9 cellular contexts compared by ENCODE assay signal in genomic region chr1:109501644-109502367, GRCh38. TPM values are rescaled to one million over a fixed set of nuclear protein-coding genes. Genes with fewer than 3 reads are reported as not detected.
DNase-seq lines count a peak whose midpoint lies in the region; ATAC-seq and TF ChIP-seq lines count a peak whose summit lies in the region.
"Had no signal": no experiment of that assay in that cellular context is flagged by ENCODE, and none has a peak within 500 bp of the region (broad histone marks: within the 10 kb centered on the region; RNA-seq: fewer than 3 reads in every experiment).

No MANE protein-coding gene starts in this region.

- no peak overlapping the region for H3K9ac ChIP-seq in mesenchymal stem cell (ENCODE audit: low read length)
- no peak overlapping the region for H3K9ac ChIP-seq in mammary epithelial cell (ENCODE audit: insufficient read depth, low read length)

- H3K9me3 ChIP-seq in mesenchymal stem cell (ENCODE audit: control insufficient read depth, low read length) (no peaks in the 10 kb centered on the region), mammary epithelial cell (replicated peaks; ENCODE audit: insufficient read depth, low read length) (no peaks in the 10 kb centered on the region)

- intact Hi-C loops in mammary epithelial cell (cut with micrococcal nuclease): no loop called here

- H3K4me2 ChIP-seq in mesenchymal stem cell (ENCODE audit: low read length, poor library complexity, severe bottlenecking) (no peak overlapping the region), mammary epithelial cell (ENCODE audit: insufficient read depth, low read depth, low read length) (no peak overlapping the region)

- H3K27ac Mint-ChIP-seq in activated naive CD4-positive, alpha-beta T cell treated with anti-CD3 and anti-CD28 coated beads, Interleukin-2, amount 50 U/mL, for 24 hours: no peak overlapping the region
- peak overlapping the region; percentile 88 for H3K27ac Mint-ChIP-seq in activated CD8-positive, alpha-beta T cell treated with anti-CD3 and anti-CD28 coated beads, Interleukin-2, amount 10 ng/mL, durations not matched to agents 7 days and 5 days

- BruUV-seq in mammary epithelial cell (replicated peaks; lab: Mats Ljungman, UMichigan): no TSS peak

- no peaks in the 10 kb centered on the region for H3K9me3 Mint-ChIP-seq in activated naive CD4-positive, alpha-beta T cell treated with anti-CD3 and anti-CD28 coated beads, Interleukin-2, amount 50 U/mL, for 24 hours
- no peaks in the 10 kb centered on the region for H3K9me3 Mint-ChIP-seq in activated CD8-positive, alpha-beta T cell treated with anti-CD3 and anti-CD28 coated beads, Interleukin-2, amount 10 ng/mL, durations not matched to agents 7 days and 5 days (ENCODE audit: insufficient read depth)

- peaks cover 7% of the 10 kb centered on the region for H3K79me2 ChIP-seq in mammary epithelial cell (ENCODE audit: insufficient read depth, low read length)

- no peak overlapping the region for H3K4ac ChIP-seq in mesenchymal stem cell (ENCODE audit: low read depth in 1 of 2, low read length in 2 of 2)

- peaks cover 0 to 4% of the 10 kb centered on the region in 2 experiments for H3K27me3 ChIP-seq in mesenchymal stem cell (ENCODE audit: control insufficient read depth in 1 of 2, insufficient read depth in 1 of 2, low read length in 2 of 2)
- no peaks in the 10 kb centered on the region for H3K27me3 ChIP-seq in mammary epithelial cell (ENCODE audit: insufficient read depth, low read length)

- H3K4me3 ChIP-seq in mesenchymal stem cell (ENCODE audit: insufficient read depth in 1 of 2, low read depth in 1 of 2, low read length in 2 of 2) (no peak overlapping the region), mammary epithelial cell (replicated peaks in 1 of 3; ENCODE audit: insufficient read depth in 1 of 3, low read depth in 2 of 3, low read length in 3 of 3) (no peak overlapping the region)

- DNase-seq in activated naive CD4-positive, alpha-beta T cell treated with anti-CD3 and anti-CD28 coated beads, Interleukin-2, amount 50 U/mL, for 16 hours: no peak
- peak; percentile 49 for DNase-seq in activated CD8-positive, alpha-beta T cell treated with anti-CD3 and anti-CD28 coated beads, Interleukin-2, amount 10 ng/mL, durations not matched to agents 7 days and 5 days
- no peak for DNase-seq in mesenchymal stem cell
- DNase-seq in NCI-H187 (lab: John Stamatoyannopoulos, UW): no peak
- no peak for DNase-seq in NCI-H1092 treated with DMSO at 0.1 percent for 48 hours (lab: John Stamatoyannopoulos, UW)
- DNase-seq in mammary epithelial cell: no peak

- no peaks in the 10 kb centered on the region for H4K20me1 ChIP-seq in mammary epithelial cell (ENCODE audit: insufficient read depth, low read length)

- H2AK5ac ChIP-seq in mesenchymal stem cell (ENCODE audit: low read length, severe bottlenecking): peak overlapping the region; percentile 59

- H3K4me3 Mint-ChIP-seq in activated naive CD4-positive, alpha-beta T cell treated with anti-CD3 and anti-CD28 coated beads, Interleukin-2, amount 50 U/mL, for 24 hours: peak overlapping the region; percentile 80
- peak overlapping the region; percentile 74 for H3K4me3 Mint-ChIP-seq in activated CD8-positive, alpha-beta T cell treated with anti-CD3 and anti-CD28 coated beads, Interleukin-2, amount 10 ng/mL, durations not matched to agents 7 days and 5 days

- H3K27me3 Mint-ChIP-seq in activated naive CD4-positive, alpha-beta T cell treated with anti-CD3 and anti-CD28 coated beads, Interleukin-2, amount 50 U/mL, for 24 hours: no peaks in the 10 kb centered on the region
- no peaks in the 10 kb centered on the region for H3K27me3 Mint-ChIP-seq in activated CD8-positive, alpha-beta T cell treated with anti-CD3 and anti-CD28 coated beads, Interleukin-2, amount 10 ng/mL, durations not matched to agents 7 days and 5 days (ENCODE audit: low read depth)

- no peak for TF ChIP-seq CTCF in mammary epithelial cell (conservative IDR thresholded peaks at IDR 0.05 in 1 of 2, IDR thresholded peaks at IDR 0.05 in 1 of 2; ENCODE audit: extremely low read depth in 1 of 2, insufficient read depth in 1 of 2, low read depth in 1 of 2, low read length in 2 of 2)

- H4K91ac ChIP-seq in mesenchymal stem cell (ENCODE audit: low read length): no peak overlapping the region

- peak; percentile 29 for ATAC-seq in activated CD8-positive, alpha-beta T cell treated with anti-CD3 and anti-CD28 coated beads, Interleukin-2, amount 10 ng/mL, durations not matched to agents 7 days and 5 days
- ATAC-seq in HG03571 (IDR thresholded peaks at IDR 0.05; ENCODE audit: unreplicated experiment): no peak
- ATAC-seq: esophagus mucosa had no signal

- H2AFZ ChIP-seq in mesenchymal stem cell (ENCODE audit: low read depth, low read length) (no peak overlapping the region), mammary epithelial cell (ENCODE audit: low read depth, low read length) (no peak overlapping the region)

- peaks cover 16% of the 10 kb centered on the region for H3K79me1 ChIP-seq in mesenchymal stem cell (replicated peaks; ENCODE audit: low read length, poor library complexity, severe bottlenecking)

- H3K36me3 ChIP-seq in mesenchymal stem cell (ENCODE audit: control insufficient read depth in 1 of 2, insufficient read depth in 2 of 2, low read depth in 1 of 2, low read length in 2 of 2) (peaks cover 14 to 30% of the 10 kb centered on the region in 2 experiments), mammary epithelial cell (ENCODE audit: insufficient read depth, low read length) (peaks cover 6% of the 10 kb centered on the region)

- no peak overlapping the region for H2BK120ac ChIP-seq in mesenchymal stem cell (ENCODE audit: low read depth, low read length)

- H4K8ac ChIP-seq in mesenchymal stem cell (ENCODE audit: low read length): no peak overlapping the region

- WGBS in mesenchymal stem cell: 78% methylated on average over 5 of the region's 5 CpGs
- WGBS in mammary epithelial cell (ENCODE audit: low coverage, missing lambda C conversion rate): 58% methylated on average over 5 of the region's 5 CpGs

- H3K14ac ChIP-seq in mesenchymal stem cell (ENCODE audit: low read length in 2 of 2): no peak overlapping the region

- H3K18ac ChIP-seq in mesenchymal stem cell (ENCODE audit: low read depth in 1 of 2, low read length in 2 of 2): no peak overlapping the region

- no peak overlapping the region for H2BK5ac ChIP-seq in mesenchymal stem cell (ENCODE audit: low read depth, low read length, poor library complexity, severe bottlenecking)

- H3K23ac ChIP-seq in mesenchymal stem cell (ENCODE audit: low read length in 2 of 2): no peak overlapping the region

- H3K4me1 ChIP-seq in mesenchymal stem cell (ENCODE audit: control insufficient read depth, insufficient read depth, low read depth, low read length) (peaks cover 26% of the 10 kb centered on the region), mammary epithelial cell (ENCODE audit: insufficient read depth, low read length) (peaks cover 4% of the 10 kb centered on the region)

- H3K27ac ChIP-seq in mesenchymal stem cell (ENCODE audit: low read length, poor library complexity, severe bottlenecking) (peak overlapping the region; percentile 43), mammary epithelial cell (ENCODE audit: insufficient read depth, low read depth, low read length) (no peak overlapping the region)

- peaks cover 90% of the 10 kb centered on the region for H3K4me1 Mint-ChIP-seq in activated naive CD4-positive, alpha-beta T cell treated with anti-CD3 and anti-CD28 coated beads, Interleukin-2, amount 50 U/mL, for 24 hours
- peaks cover 78% of the 10 kb centered on the region for H3K4me1 Mint-ChIP-seq in activated CD8-positive, alpha-beta T cell treated with anti-CD3 and anti-CD28 coated beads, Interleukin-2, amount 10 ng/mL, durations not matched to agents 7 days and 5 days (ENCODE audit: low read depth)

- CTCF ChIA-PET in activated CD8-positive, alpha-beta T cell treated with anti-CD3 and anti-CD28 coated beads, Interleukin-2, amount 10 ng/mL, durations not matched to agents 7 days and 5 days (lab: Charles Lee): interaction anchor here (1.0 to 33.2 kb wide), 6 partner anchors 6 to 402 kb away, joined by 3 to 1507 read pairs (median 243); partner anchors contain the start of genes AMIGO1, ATXN7L2, CYB561D1 and GPR61
- CTCF ChIA-PET in mammary epithelial cell (lab: Charles Lee; ENCODE audit: low non-redundant PET): no interaction called here

- POLR2A ChIA-PET in activated CD8-positive, alpha-beta T cell treated with anti-CD3 and anti-CD28 coated beads, Interleukin-2, amount 10 ng/mL, durations not matched to agents 7 days and 5 days (lab: Charles Lee): interaction anchor here (1.1 to 2.4 kb wide), 5 partner anchors 8 to 76 kb away, joined by 4 to 17 read pairs (median 4); partner anchors contain the start of genes CYB561D1, GNAI3 and PSMA5

- peak overlapping the region; percentile 8 for H2BK15ac ChIP-seq in mesenchymal stem cell (ENCODE audit: low read depth, poor library complexity, severe bottlenecking)

- peaks cover 3% of the 10 kb centered on the region for H3K36me3 Mint-ChIP-seq in activated naive CD4-positive, alpha-beta T cell treated with anti-CD3 and anti-CD28 coated beads, Interleukin-2, amount 50 U/mL, for 24 hours
- H3K36me3 Mint-ChIP-seq in activated CD8-positive, alpha-beta T cell treated with anti-CD3 and anti-CD28 coated beads, Interleukin-2, amount 10 ng/mL, durations not matched to agents 7 days and 5 days (ENCODE audit: low read depth): peaks cover 43% of the 10 kb centered on the region

- in situ Hi-C loops in mammary epithelial cell (cut with MboI; ENCODE audit: low sequenced_read_pairs in 2 of 2): no loop called here

- no peak overlapping the region for H2BK12ac ChIP-seq in mesenchymal stem cell (ENCODE audit: low read length in 2 of 2)

- dilution Hi-C loops in mammary epithelial cell (cut with HindIII; ENCODE audit: low sequenced_read_pairs): no loop called here

RNA-seq across cellular contexts. Expression of gene AMIGO1, which starts 7.7 kb away (rescaled TPM):
- total RNA-seq in activated CD8-positive, alpha-beta T cell treated with anti-CD3 and anti-CD28 coated beads, Interleukin-2, amount 10 ng/mL, durations not matched to agents 7 days and 5 days: 1 to 10 TPM; 1.6 to 2.2 TPM
- 0.36 TPM for polyA plus RNA-seq in mesenchymal stem cell (2013, experiment 1 of 2)
- polyA plus RNA-seq in mesenchymal stem cell (2013, experiment 2 of 2): 0.36 TPM
- total RNA-seq in mammary epithelial cell: 1 to 10 TPM; 1.8 TPM
- 0.10 TPM for polyA plus RNA-seq in mammary epithelial cell
- not detected for polyA minus RNA-seq in mammary epithelial cell

RNA-seq across cellular contexts. Expression of gene CYB561D1, which starts 7.9 kb away (rescaled TPM):
- total RNA-seq in activated CD8-positive, alpha-beta T cell treated with anti-CD3 and anti-CD28 coated beads, Interleukin-2, amount 10 ng/mL, durations not matched to agents 7 days and 5 days: 10 to 100 TPM; 19.0 to 19.8 TPM
- polyA plus RNA-seq in mesenchymal stem cell (2013, experiment 1 of 2): 4.1 TPM
- 4.2 TPM for polyA plus RNA-seq in mesenchymal stem cell (2013, experiment 2 of 2)
- 1 to 10 TPM; 7.3 to 7.7 TPM for total RNA-seq in mammary epithelial cell
- polyA plus RNA-seq in mammary epithelial cell: 4.6 TPM
- 2.9 TPM for polyA minus RNA-seq in mammary epithelial cell

RNA-seq across cellular contexts. Expression of gene ATXN7L2, which starts 18.1 kb away (rescaled TPM):
- total RNA-seq in activated CD8-positive, alpha-beta T cell treated with anti-CD3 and anti-CD28 coated beads, Interleukin-2, amount 10 ng/mL, durations not matched to agents 7 days and 5 days: 10 to 100 TPM; 10.2 to 11.6 TPM
- polyA plus RNA-seq in mesenchymal stem cell (2013, experiment 1 of 2): 2.0 TPM
- polyA plus RNA-seq in mesenchymal stem cell (2013, experiment 2 of 2): 2.0 TPM
- 1 to 10 TPM in 1 of 2 donors, under 1 TPM in 1; 0.83 to 4.3 TPM for total RNA-seq in mammary epithelial cell
- polyA plus RNA-seq in mammary epithelial cell: 2.4 TPM
- 6.0 TPM for polyA minus RNA-seq in mammary epithelial cell

RNA-seq across cellular contexts. Expression of gene SYPL2, which starts 35.5 kb away (rescaled TPM):
- not detected for total RNA-seq in activated CD8-positive, alpha-beta T cell treated with anti-CD3 and anti-CD28 coated beads, Interleukin-2, amount 10 ng/mL, durations not matched to agents 7 days and 5 days
- polyA plus RNA-seq in mesenchymal stem cell (2013, experiment 1 of 2): 0.47 TPM
- polyA plus RNA-seq in mesenchymal stem cell (2013, experiment 2 of 2): 0.52 TPM
- total RNA-seq in mammary epithelial cell: not detected
- 0.02 TPM for polyA plus RNA-seq in mammary epithelial cell
- polyA minus RNA-seq in mammary epithelial cell: not detected
- total RNA-seq: esophagus mucosa had no signal

RNA-seq across cellular contexts. Expression of gene GPR61, which starts 37.9 kb away (rescaled TPM):
- total RNA-seq in activated CD8-positive, alpha-beta T cell treated with anti-CD3 and anti-CD28 coated beads, Interleukin-2, amount 10 ng/mL, durations not matched to agents 7 days and 5 days: not detected
- polyA plus RNA-seq in mesenchymal stem cell (2013, experiment 1 of 2): not detected
- polyA plus RNA-seq in mesenchymal stem cell (2013, experiment 2 of 2): not detected
- total RNA-seq in mammary epithelial cell: under 1 TPM in 1 of 2 donors, not detected in 1; under 0.01 TPM
- polyA plus RNA-seq in mammary epithelial cell: not detected
- polyA minus RNA-seq in mammary epithelial cell: not detected
- total RNA-seq: esophagus mucosa had no signal
